In genomic region chr5:88602584-88602983, GRCh38 we compare ENCODE assay signal across 9 cellular contexts.
DNase-seq lines count a peak whose midpoint lies in the region; ATAC-seq and TF ChIP-seq lines count a peak whose summit lies in the region.
"Had no signal": no experiment of that assay in that cellular context is flagged by ENCODE, and none has a peak within 500 bp of the region (broad histone marks: within the 10 kb centered on the region; RNA-seq: fewer than 3 reads in every experiment).

No MANE protein-coding gene starts in this region.

- H3K9me3 Mint-ChIP-seq in activated T-cell treated with anti-CD3 and anti-CD28 coated beads, Interleukin-2, amount 50 U/mL, for 24 hours, result no peaks in the 10 kb centered on the region
- H3K9me3 Mint-ChIP-seq in chondrocyte (ENCODE audit: low read depth), result peaks cover 5% of the 10 kb centered on the region

- no peak overlapping the region for H3K4me3 Mint-ChIP-seq in activated T-cell treated with anti-CD3 and anti-CD28 coated beads, Interleukin-2, amount 50 U/mL, for 24 hours
- H3K4me3 Mint-ChIP-seq in chondrocyte (ENCODE audit: unreplicated experiment), result no peak overlapping the region

- DNase-seq in activated T-cell treated with anti-CD3 and anti-CD28 coated beads, Interleukin-2, amount 50 U/mL, for 24 hours, result peak; percentile 31
- no peak for DNase-seq in activated T-cell treated with anti-CD3 and anti-CD28 coated beads for 4 hours
- DNase-seq in NCI-H2029 (lab: John Stamatoyannopoulos, UW), result peak; percentile 3
- no peak for DNase-seq in chondrocyte (ENCODE audit: low spot score)
- peak; percentile 9 to 15 for DNase-seq in stimulated activated CD8-positive, alpha-beta memory T cell treated with anti-CD3 and anti-CD28 coated beads, Interleukin-2, amount 100 ng/mL, for 48 hours (ENCODE audit: low read depth in 2 of 2)
- no peak for DNase-seq in HuH-7 (ENCODE audit: low spot score)
- DNase-seq in medulla oblongata (ENCODE audit: extremely low spot score), result no peak
- DNase-seq: NCI-H2107 had no signal

- ATAC-seq in GM21515 (IDR thresholded peaks at IDR 0.05; ENCODE audit: unreplicated experiment), result no peak

- peaks cover 13% of the 10 kb centered on the region for H3K27me3 Mint-ChIP-seq in activated T-cell treated with anti-CD3 and anti-CD28 coated beads, Interleukin-2, amount 50 U/mL, for 24 hours
- H3K27me3 Mint-ChIP-seq in chondrocyte (ENCODE audit: low read depth), result peaks cover 7% of the 10 kb centered on the region

- no peaks in the 10 kb centered on the region for H3K36me3 Mint-ChIP-seq in activated T-cell treated with anti-CD3 and anti-CD28 coated beads, Interleukin-2, amount 50 U/mL, for 24 hours (ENCODE audit: low read depth)
- H3K36me3 Mint-ChIP-seq in chondrocyte (ENCODE audit: low read depth), result no peaks in the 10 kb centered on the region

- H3K27ac Mint-ChIP-seq in activated T-cell treated with anti-CD3 and anti-CD28 coated beads, Interleukin-2, amount 50 U/mL, for 24 hours, result no peak overlapping the region
- no peak overlapping the region for H3K27ac Mint-ChIP-seq in chondrocyte (ENCODE audit: unreplicated experiment)

- H3K4me1 Mint-ChIP-seq in activated T-cell treated with anti-CD3 and anti-CD28 coated beads, Interleukin-2, amount 50 U/mL, for 24 hours (ENCODE audit: low read depth), result no peaks in the 10 kb centered on the region
- no peaks in the 10 kb centered on the region for H3K4me1 Mint-ChIP-seq in chondrocyte (ENCODE audit: low read depth)

- peak; percentile 41 for TF ChIP-seq CTCF in chondrocyte (IDR thresholded peaks at IDR 0.05)

Comparison
In these comparisons a context has a peak if more than half of its experiments do, and no peak if none do; other contexts are left out.
1. DNase-seq: peak in activated T-cell treated with anti-CD3 and anti-CD28 coated beads, Interleukin-2, amount 50 U/mL, for 24 hours (single experiment), NCI-H2029 (single experiment) and stimulated activated CD8-positive, alpha-beta memory T cell treated with anti-CD3 and anti-CD28 coated beads, Interleukin-2, amount 100 ng/mL, for 48 hours (2 of 2); none in activated T-cell treated with anti-CD3 and anti-CD28 coated beads for 4 hours (single experiment), chondrocyte (single experiment), HuH-7 (single experiment) and medulla oblongata (single experiment).